1 cellular context compared by ENCODE assay signal in genomic region chr4:20178902-20179576, GRCh38.
TF ChIP-seq lines count a peak whose summit lies in the region.

No MANE protein-coding gene starts in this region.

TF ChIP-seq in WTC11, 78 proteins besides CTCF, POLR2A, EP300 and RAD21 (continued from another document):
- TF ChIP-seq E2F5 (CRISPR knock-in tag; IDR thresholded peaks at IDR 0.05) (no peak), TEAD4 (CRISPR knock-in tag; IDR thresholded peaks at IDR 0.05) (no peak), MLX (CRISPR knock-in tag; IDR thresholded peaks at IDR 0.05) (no peak), ZNF423 (CRISPR knock-in tag; IDR thresholded peaks at IDR 0.05) (no peak)
